In the genomic region with DNA sequence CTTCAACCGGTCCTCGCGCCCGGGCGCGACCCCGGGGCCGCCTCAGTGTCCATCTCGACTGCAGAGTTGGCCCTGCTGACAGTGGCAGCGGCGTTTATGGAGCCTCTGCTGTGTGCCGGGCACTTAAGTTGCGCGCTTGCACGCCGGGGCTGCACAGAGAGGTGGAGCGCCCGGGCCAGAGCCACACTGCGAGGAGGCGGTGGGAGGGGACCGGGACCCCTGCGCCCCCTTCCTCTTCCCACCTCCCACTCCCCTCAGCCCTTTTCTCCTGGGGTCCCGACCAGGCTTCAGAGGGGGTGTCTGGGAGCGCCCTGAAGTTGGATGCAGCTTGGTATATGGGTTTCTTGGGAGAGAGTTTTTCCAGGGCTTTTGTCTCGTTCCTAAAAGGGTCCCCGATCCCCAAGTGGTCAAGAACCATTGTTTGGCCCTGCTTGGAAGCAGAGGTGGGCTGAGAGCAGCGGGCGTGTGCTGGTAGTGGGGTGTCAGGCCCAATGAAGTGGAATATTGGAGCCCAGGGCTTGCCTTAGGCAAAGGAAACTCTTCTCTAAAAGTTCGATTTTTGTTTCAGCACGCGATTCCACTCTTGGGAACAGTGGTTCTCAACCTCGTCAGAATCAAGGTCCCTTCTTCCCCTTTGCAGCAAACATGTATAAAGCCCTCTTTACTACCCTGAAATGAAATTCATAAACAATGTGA, we compare ENCODE assay signal across 8 cellular contexts. TPM values are rescaled to one million over a fixed set of nuclear protein-coding genes. Genes with fewer than 3 reads are reported as not detected.
DNase-seq lines count a peak whose midpoint lies in the region; ATAC-seq, FAIRE-seq and TF ChIP-seq lines count a peak whose summit lies in the region.

No MANE protein-coding gene starts in this region.

- H3K4me3 ChIP-seq in fibroblast of the aortic adventitia (ENCODE audit: low read depth, low read length) (peak overlapping the region; percentile 83), parathyroid adenoma (ENCODE audit: low read depth, low read length) (peak overlapping the region; percentile 84)

- peaks cover 10% of the 10 kb centered on the region for H3K4me1 Mint-ChIP-seq in T-helper 17 cell

- peaks cover 7% of the 10 kb centered on the region for H3K27me3 Mint-ChIP-seq in T-helper 17 cell

- peaks cover 7% of the 10 kb centered on the region for H3K79me2 ChIP-seq in parathyroid adenoma

- no peak for TF ChIP-seq CTCF in fibroblast of the aortic adventitia (IDR thresholded peaks at IDR 0.05; ENCODE audit: insufficient read depth, low read length)
- TF ChIP-seq CTCF in parathyroid adenoma (IDR thresholded peaks at IDR 0.05) = no peak

- H3K9ac ChIP-seq in parathyroid adenoma = peak overlapping the region; percentile 69

- peak overlapping the region; percentile 77 for H3K27ac Mint-ChIP-seq in T-helper 17 cell

- peak overlapping the region; percentile 84 for H3K4me2 ChIP-seq in parathyroid adenoma (ENCODE audit: low read length)

- DNase-seq in NCI-H748 (lab: John Stamatoyannopoulos, UW; ENCODE audit: unreplicated experiment) = peak; percentile 50
- no peak for DNase-seq in NCI-H748 treated with DMSO at 0.1 percent for 48 hours (lab: John Stamatoyannopoulos, UW)
- peak in 1 of 3 donors; percentile 8 for DNase-seq in T-helper 17 cell
- DNase-seq in fibroblast of the aortic adventitia (ENCODE audit: low read depth) = no peak
- no peak for DNase-seq in stimulated activated naive CD4-positive, alpha-beta T cell (lab: John Stamatoyannopoulos, UW)
- DNase-seq in frontal cortex (ENCODE audit: low spot score in 2 of 2) = no peak

- no peaks in the 10 kb centered on the region for H3K27me3 ChIP-seq in parathyroid adenoma (ENCODE audit: control insufficient read depth, insufficient read depth, low read length)

- H3K4me3 Mint-ChIP-seq in T-helper 17 cell = peak overlapping the region; percentile 91

- H3K9me3 ChIP-seq in T-helper 17 cell (ENCODE audit: control insufficient read depth, low read length, poor library complexity, severe bottlenecking) (no peaks in the 10 kb centered on the region), parathyroid adenoma (ENCODE audit: control insufficient read depth, low read length) (no peaks in the 10 kb centered on the region)

- peak overlapping the region; percentile 89 for H3K27ac ChIP-seq in parathyroid adenoma

- no peak for FAIRE-seq in frontal cortex (lab: Jason Lieb, UNC)

- peak overlapping the region; percentile 98 for H2AFZ ChIP-seq in parathyroid adenoma

- ATAC-seq in HG02763 (IDR thresholded peaks at IDR 0.05; ENCODE audit: unreplicated experiment) (peak; percentile 19), T-helper 17 cell (peak; percentile 40)

- H3K4me1 ChIP-seq in parathyroid adenoma = peaks cover 8% of the 10 kb centered on the region

- no peaks in the 10 kb centered on the region for H3K36me3 ChIP-seq in parathyroid adenoma (ENCODE audit: control insufficient read depth, insufficient read depth, low read length)

- no peaks in the 10 kb centered on the region for H3K36me3 Mint-ChIP-seq in T-helper 17 cell (ENCODE audit: low read depth)

RNA-seq across cellular contexts. Expression of a gene that starts 0.6 kb away (rescaled TPM):
- total RNA-seq in T-helper 17 cell (10 to 100 TPM; 21.6 to 21.7 TPM), fibroblast of the aortic adventitia (ENCODE audit: low replicate concordance) (13.2 and 29.2 TPM in 2 replicates), frontal cortex (37.5 TPM)
